Comparison of ENCODE assay signal across 16 cellular contexts in the genomic region with DNA sequence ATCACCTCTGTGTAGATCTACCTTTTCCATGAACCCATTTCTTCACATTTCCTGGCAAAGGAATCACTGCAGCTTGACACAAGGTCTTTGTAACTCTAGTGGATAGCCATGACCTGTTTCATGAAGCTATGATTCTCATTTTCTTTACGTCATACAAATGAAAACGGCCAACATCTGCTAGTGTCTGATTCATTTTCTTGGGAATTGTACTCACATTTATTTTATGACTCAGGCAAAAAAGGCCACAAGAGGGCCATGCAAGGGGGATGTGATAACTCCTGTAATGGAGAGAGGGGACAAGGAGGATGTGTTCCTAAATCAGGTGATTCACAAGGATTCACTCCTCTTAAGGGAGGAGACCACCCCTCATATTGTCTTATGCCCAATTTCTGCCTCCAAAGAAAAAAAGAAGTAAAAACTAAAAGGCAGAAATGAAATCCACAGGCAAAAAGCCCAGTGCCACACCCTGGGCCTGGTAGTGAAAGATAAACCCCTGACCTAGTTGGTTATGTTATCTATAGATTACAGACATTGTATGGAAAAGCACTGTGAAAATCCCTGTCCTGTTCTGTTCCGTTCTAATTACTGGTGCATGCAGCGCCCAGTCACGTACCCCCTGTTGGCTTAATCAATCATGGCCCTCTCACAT.
A peak's percentile ranks its signal among the peaks of the same experiment; 100 is the strongest.
DNase-seq lines count a peak whose midpoint lies in the region; ATAC-seq and TF ChIP-seq lines count a peak whose summit lies in the region.
"Had no signal": no experiment of that assay in that cellular context is flagged by ENCODE, and none has a peak within 500 bp of the region (broad histone marks: within the 10 kb centered on the region; RNA-seq: fewer than 3 reads in every experiment).

No MANE protein-coding gene starts in this region.

- peak overlapping the region; percentile 69; the same call in 1 of the 2 replicates for H2BK120ac ChIP-seq in IMR-90 (ENCODE audit: low read depth, low read length)

- H3K23ac ChIP-seq in IMR-90 (ENCODE audit: low read depth, low read length) = no peak overlapping the region

- H3K9ac ChIP-seq in IMR-90 (ENCODE audit: low read depth, low read length) = no peak overlapping the region

- no peaks in the 10 kb centered on the region for H4K20me1 ChIP-seq in IMR-90 (ENCODE audit: insufficient read depth, low read length)

- no peak overlapping the region for H3K14ac ChIP-seq in IMR-90 (replicated peaks; ENCODE audit: low read depth, low read length)

- no CpG with 5 or more reads among the region's 5 CpGs for WGBS in IMR-90 (ENCODE audit: extremely low coverage in 2 of 2, insufficient read length in 1 of 2), 2 experiments

- H2BK5ac ChIP-seq in IMR-90 (ENCODE audit: low read depth, low read length, poor library complexity, severe bottlenecking) = peak overlapping the region; percentile 83

- BruUV-seq in IMR-90 (replicated peaks; lab: Mats Ljungman, UMichigan) = no TSS peak

- peak overlapping the region; percentile 68; the same call in 1 of the 2 replicates for H2BK20ac ChIP-seq in IMR-90 (ENCODE audit: low read depth, low read length)

- no peak overlapping the region for H3K4me2 ChIP-seq in IMR-90 (ENCODE audit: low read depth, low read length)

- no peak for TF ChIP-seq RAD21 in IMR-90 (IDR thresholded peaks at IDR 0.05; ENCODE audit: low read length)

- intact Hi-C loops in IMR-90 (cut with micrococcal nuclease) (no loop called here), gastrocnemius medialis (cut with DNase I; ENCODE audit: low total_unique reads) (no loop called here)

- H3K18ac ChIP-seq in IMR-90 (ENCODE audit: low read depth, low read length) = peak overlapping the region; percentile 22; the same call in 1 of the 2 replicates

- H3K9me1 ChIP-seq in IMR-90 (ENCODE audit: insufficient read depth, low read length) = no peaks in the 10 kb centered on the region

- dilution Hi-C loops in IMR-90 (cut with HindIII; ENCODE audit: low sequenced_read_pairs, unreplicated experiment) = no loop called here

- H3K36me3 ChIP-seq in IMR-90 (ENCODE audit: control insufficient read depth, insufficient read depth, low read length) (no peaks in the 10 kb centered on the region), gastrocnemius medialis (no peaks in the 10 kb centered on the region)

- CTCF ChIA-PET in IMR-90 (lab: Yijun Ruan, JAX) = interaction anchor here (0.5 to 0.6 kb wide), 3 partner anchors 75 to 433 kb away, joined by 3 to 4 read pairs (median 4); no protein-coding TSS in a partner anchor

- no peak overlapping the region for H2AFZ ChIP-seq in IMR-90 (replicated peaks; ENCODE audit: low read length, poor library complexity)

- no peak for TF ChIP-seq POLR2A in IMR-90 (IDR thresholded peaks at IDR 0.05; ENCODE audit: low read depth, low read length)
- TF ChIP-seq POLR2A in gastrocnemius medialis (IDR thresholded peaks at IDR 0.05) = no peak

- H3K27me3 ChIP-seq in IMR-90 (ENCODE audit: control insufficient read depth, insufficient read depth, low read length) (no peaks in the 10 kb centered on the region), gastrocnemius medialis (no peaks in the 10 kb centered on the region)

- POLR2A ChIA-PET in IMR-90 (lab: Charles Lee; ENCODE audit: unreplicated experiment) = no interaction called here

- no peak overlapping the region for H4K91ac ChIP-seq in IMR-90 (ENCODE audit: insufficient read depth, low read depth, low read length)

- H4K5ac ChIP-seq in IMR-90 (ENCODE audit: low read depth, low read length) = peak overlapping the region; percentile 6; the same call in 1 of the 2 replicates

- peaks cover 4% of the 10 kb centered on the region for H3K4me1 ChIP-seq in IMR-90 (ENCODE audit: control insufficient read depth, insufficient read depth, low read length)
- H3K4me1 ChIP-seq in gastrocnemius medialis = no peaks in the 10 kb centered on the region

- H3K56ac ChIP-seq in IMR-90 (ENCODE audit: extremely low read depth, insufficient read depth, low read length) = no peak overlapping the region

- DNase-seq in AG09319 (ENCODE audit: extremely low read depth, low read depth) (peak; percentile 25), IMR-90 (peak; percentile 97), astrocyte of the hippocampus (ENCODE audit: low read depth, low spot score) (peak; percentile 52), hepatic stellate cell (ENCODE audit: low spot score) (peak; percentile 6), gastrocnemius medialis (no peak), hippocampal formation (lab: John Stamatoyannopoulos, UW) (no peak), G401 (ENCODE audit: low spot score) (no peak)
- DNase-seq: activated CD8-positive, alpha-beta memory T cell treated with anti-CD3 and anti-CD28 coated beads for 24 hours; activated naive CD8-positive, alpha-beta T cell treated with anti-CD3 and anti-CD28 coated beads, Interleukin-2, amount 50 U/mL, for 24 hours; CD8-positive, alpha-beta memory T cell; GOT3; naive B cell; NCI-H2081 treated with DMSO at 0.1 percent for 48 hours; NK-92 treated with Interleukin-12 subunit alpha and Interleukin-12 subunit beta, amount 100 ng/mL, for 24 hours; T-helper 2 cell had no signal

- in situ Hi-C loops in IMR-90 (cut with MboI; ENCODE audit: low sequenced_read_pairs) = no loop called here
- in situ Hi-C loops in gastrocnemius medialis (cut with MboI; ENCODE audit: low sequenced_read_pairs in 4 of 4) = no loop called here
- in situ Hi-C loops in G401 (cut with HindIII; ENCODE audit: low sequenced_read_pairs) = no loop called here

- H3K79me1 ChIP-seq in IMR-90 (ENCODE audit: low read depth in 1 of 2, low read length in 2 of 2) = no peaks in the 10 kb centered on the region

- no peak overlapping the region; the same call in 2 of the 3 replicates for H2BK15ac ChIP-seq in IMR-90 (ENCODE audit: low read depth, low read length)

- H3K9me3 ChIP-seq in IMR-90 (ENCODE audit: control insufficient read depth, insufficient read depth, low read length) (no peaks in the 10 kb centered on the region), gastrocnemius medialis (no peaks in the 10 kb centered on the region)

- no peak overlapping the region for H2AK5ac ChIP-seq in IMR-90 (ENCODE audit: low read depth, low read length)

- H2AK9ac ChIP-seq in IMR-90 (replicated peaks; ENCODE audit: low read depth, low read length, poor library complexity) = no peak overlapping the region

- H3K4ac ChIP-seq in IMR-90 (ENCODE audit: low read depth, low read length) = peak overlapping the region; percentile 62

- H4K8ac ChIP-seq in IMR-90 (ENCODE audit: low read depth in 2 of 2, low read length in 2 of 2) = peak overlapping the region in 1 of 2 experiments; percentile 42; a peak in 1 of 4 replicates

- ATAC-seq in IMR-90 (ENCODE audit: low read depth) = peak; percentile 81
- ATAC-seq in gastrocnemius medialis = no peak
- no peak for ATAC-seq in HG02884 (IDR thresholded peaks at IDR 0.05; ENCODE audit: unreplicated experiment)
- ATAC-seq: activated naive CD8-positive, alpha-beta T cell treated with anti-CD3 and anti-CD28 coated beads, Interleukin-2, amount 50 U/mL, for 24 hours had no signal

- H3K27ac ChIP-seq in IMR-90 (ENCODE audit: insufficient read depth, low read length) = no peak overlapping the region
- H3K27ac ChIP-seq in gastrocnemius medialis = no peak overlapping the region

- TF ChIP-seq CTCF in AG09319 (IDR thresholded peaks at IDR 0.05; ENCODE audit: low read depth, low read length) (peak; percentile 22), IMR-90 (conservative IDR thresholded peaks at IDR 0.05; ENCODE audit: low read depth, low read length) (peak; percentile 23; the same call in 1 of the 2 replicates), gastrocnemius medialis (IDR thresholded peaks at IDR 0.05 in 4 of 5, conservative IDR thresholded peaks at IDR 0.05 in 1 of 5) (no peak)

- H3K4me3 ChIP-seq in IMR-90 (ENCODE audit: insufficient read depth, low read depth, low read length) (no peak overlapping the region), gastrocnemius medialis (no peak overlapping the region)

TF ChIP-seq in IMR-90, 13 proteins besides CTCF, POLR2A, EP300 and RAD21:
- no peak for TF ChIP-seq CHD1 (IDR thresholded peaks at IDR 0.05; ENCODE audit: low read depth, low read length)
- TF ChIP-seq, protein P1, sequence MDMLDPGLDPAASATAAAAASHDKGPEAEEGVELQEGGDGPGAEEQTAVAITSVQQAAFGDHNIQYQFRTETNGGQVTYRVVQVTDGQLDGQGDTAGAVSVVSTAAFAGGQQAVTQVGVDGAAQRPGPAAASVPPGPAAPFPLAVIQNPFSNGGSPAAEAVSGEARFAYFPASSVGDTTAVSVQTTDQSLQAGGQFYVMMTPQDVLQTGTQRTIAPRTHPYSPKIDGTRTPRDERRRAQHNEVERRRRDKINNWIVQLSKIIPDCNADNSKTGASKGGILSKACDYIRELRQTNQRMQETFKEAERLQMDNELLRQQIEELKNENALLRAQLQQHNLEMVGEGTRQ (IDR thresholded peaks at IDR 0.05; ENCODE audit: low read depth, low read length) = no peak
- no peak for TF ChIP-seq RCOR1 (IDR thresholded peaks at IDR 0.05; ENCODE audit: insufficient replicate concordance, low read length)
- no peak for TF ChIP-seq CEBPB (IDR thresholded peaks at IDR 0.05; ENCODE audit: low read depth, low read length)
- TF ChIP-seq FOS (IDR thresholded peaks at IDR 0.05; ENCODE audit: low read depth, low read length) = peak; percentile 77
- TF ChIP-seq, protein P2, sequence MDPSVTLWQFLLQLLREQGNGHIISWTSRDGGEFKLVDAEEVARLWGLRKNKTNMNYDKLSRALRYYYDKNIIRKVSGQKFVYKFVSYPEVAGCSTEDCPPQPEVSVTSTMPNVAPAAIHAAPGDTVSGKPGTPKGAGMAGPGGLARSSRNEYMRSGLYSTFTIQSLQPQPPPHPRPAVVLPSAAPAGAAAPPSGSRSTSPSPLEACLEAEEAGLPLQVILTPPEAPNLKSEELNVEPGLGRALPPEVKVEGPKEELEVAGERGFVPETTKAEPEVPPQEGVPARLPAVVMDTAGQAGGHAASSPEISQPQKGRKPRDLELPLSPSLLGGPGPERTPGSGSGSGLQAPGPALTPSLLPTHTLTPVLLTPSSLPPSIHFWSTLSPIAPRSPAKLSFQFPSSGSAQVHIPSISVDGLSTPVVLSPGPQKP (IDR thresholded peaks at IDR 0.05; ENCODE audit: borderline replicate concordance, low read depth, low read length) = no peak
- no peak for TF ChIP-seq NFE2L2 (IDR thresholded peaks at IDR 0.05; ENCODE audit: low read depth, low read length)
- TF ChIP-seq BHLHE40 (IDR thresholded peaks at IDR 0.05; ENCODE audit: low read depth, low read length) = no peak
- TF ChIP-seq SMC3 (IDR thresholded peaks at IDR 0.05; ENCODE audit: low read depth, low read length) = peak; percentile 18; the same call in 1 of the 2 replicates
- TF ChIP-seq MAZ (IDR thresholded peaks at IDR 0.05; ENCODE audit: borderline replicate concordance, low read depth, low read length) = no peak
TF ChIP-seq in IMR-90: peak in this region for 2.

Comparison
In these comparisons a context has a peak if more than half of its experiments do, and no peak if none do; other contexts are left out.
1. DNase-seq: peak in AG09319 (single experiment), IMR-90 (single experiment), astrocyte of the hippocampus (single experiment) and hepatic stellate cell (single experiment); none in gastrocnemius medialis (0 of 2), hippocampal formation (0 of 2) and G401 (single experiment).
2. CTCF ChIP-seq: peak in AG09319 (single experiment) and IMR-90 (single experiment); none in gastrocnemius medialis (0 of 5).